ENCODE assay signal across 15 cellular contexts in the genomic region with DNA sequence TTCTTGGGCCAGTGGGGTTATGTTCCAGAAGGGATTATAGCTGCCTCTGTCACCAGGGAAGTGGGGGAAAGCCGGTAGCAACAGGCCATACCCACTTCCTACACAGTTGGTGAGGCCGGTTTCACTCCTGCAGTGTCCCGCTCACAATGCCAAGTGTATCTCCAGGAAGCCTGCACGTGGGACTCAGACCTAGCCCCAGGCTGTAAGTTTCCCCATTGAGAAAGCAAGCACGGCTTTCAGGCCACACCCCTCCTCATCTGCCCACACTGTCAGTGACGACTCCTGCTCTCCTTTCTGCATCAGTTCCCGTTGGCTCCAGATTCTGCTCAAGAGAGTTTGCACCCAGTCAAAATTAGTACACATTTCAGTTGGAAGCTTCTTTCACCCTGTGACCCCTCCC. TPM values are rescaled to one million over a fixed set of nuclear protein-coding genes. Genes with fewer than 3 reads are reported as not detected.
DNase-seq lines count a peak whose midpoint lies in the region; ATAC-seq and TF ChIP-seq lines count a peak whose summit lies in the region.
"Had no signal": no experiment of that assay in that cellular context is flagged by ENCODE, and none has a peak within 500 bp of the region (broad histone marks: within the 10 kb centered on the region; RNA-seq: fewer than 3 reads in every experiment).

No MANE protein-coding gene starts in this region.

- no peaks in the 10 kb centered on the region for H3K36me3 Mint-ChIP-seq in activated CD4-positive, alpha-beta memory T cell treated with anti-CD3 and anti-CD28 coated beads, Interleukin-2, amount 10 ng/mL, durations not matched to agents 7 days and 5 days (ENCODE audit: low read depth)
- H3K36me3 Mint-ChIP-seq: activated naive CD4-positive, alpha-beta T cell treated with anti-CD3 and anti-CD28 coated beads, Interleukin-2, amount 10 ng/mL, durations not matched to agents 7 days and 5 days had no signal

- peak overlapping the region; percentile 87 for H3K27ac ChIP-seq in DND-41 (ENCODE audit: low read length)
- H3K27ac ChIP-seq: breast epithelium, pancreas, SK-N-MC, spleen had no signal

- H3K9me3 ChIP-seq in DND-41 (ENCODE audit: insufficient read depth, low read length, severe bottlenecking) (no peaks in the 10 kb centered on the region), MG63 (no peaks in the 10 kb centered on the region)
- H3K9me3 ChIP-seq: breast epithelium, Caco-2, pancreas, spleen had no signal

- H3K4me1 ChIP-seq in DND-41 (ENCODE audit: insufficient read depth, low read length), result peaks cover 42% of the 10 kb centered on the region
- H3K4me1 ChIP-seq: breast epithelium, Caco-2, pancreas, spleen had no signal

- H3K9ac ChIP-seq in DND-41 (ENCODE audit: low read depth, low read length), result peak overlapping the region; percentile 39

- DNase-seq in DND-41 (peak; percentile 63), MG63 (peak; percentile 19), epithelial cell of esophagus (ENCODE audit: low read depth) (peak; percentile 59), globus pallidus (ENCODE audit: low spot score) (no peak), 8988T (no peak)
- DNase-seq in activated CD4-positive, alpha-beta memory T cell treated with anti-CD3 and anti-CD28 coated beads, Interleukin-2, amount 10 ng/mL, durations not matched to agents 7 days and 5 days, result no peak
- DNase-seq: activated naive CD4-positive, alpha-beta T cell treated with anti-CD3 and anti-CD28 coated beads, Interleukin-2, amount 10 ng/mL, durations not matched to agents 7 days and 5 days; Caco-2; pancreas; spleen; substantia nigra had no signal

- H3K36me3 ChIP-seq in DND-41 (ENCODE audit: insufficient read depth, low read length) (no peaks in the 10 kb centered on the region), MG63 (no peaks in the 10 kb centered on the region)
- H3K36me3 ChIP-seq: breast epithelium, pancreas, spleen had no signal

- POLR2A ChIA-PET in activated CD4-positive, alpha-beta memory T cell treated with anti-CD3 and anti-CD28 coated beads, Interleukin-2, amount 10 ng/mL, durations not matched to agents 7 days and 5 days (lab: Charles Lee), result no interaction called here

- peak overlapping the region; percentile 17 for H3K4me2 ChIP-seq in DND-41 (ENCODE audit: insufficient read depth, low read length)

- no peaks in the 10 kb centered on the region for H4K20me1 ChIP-seq in DND-41 (ENCODE audit: insufficient read depth, low read length)

- H3K27ac Mint-ChIP-seq in activated CD4-positive, alpha-beta memory T cell treated with anti-CD3 and anti-CD28 coated beads, Interleukin-2, amount 10 ng/mL, durations not matched to agents 7 days and 5 days, result no peak overlapping the region
- H3K27ac Mint-ChIP-seq: activated naive CD4-positive, alpha-beta T cell treated with anti-CD3 and anti-CD28 coated beads, Interleukin-2, amount 10 ng/mL, durations not matched to agents 7 days and 5 days had no signal

- no peaks in the 10 kb centered on the region for H3K9me3 Mint-ChIP-seq in activated CD4-positive, alpha-beta memory T cell treated with anti-CD3 and anti-CD28 coated beads, Interleukin-2, amount 10 ng/mL, durations not matched to agents 7 days and 5 days
- H3K9me3 Mint-ChIP-seq: activated naive CD4-positive, alpha-beta T cell treated with anti-CD3 and anti-CD28 coated beads, Interleukin-2, amount 10 ng/mL, durations not matched to agents 7 days and 5 days had no signal

- TF ChIP-seq CTCF in DND-41 (IDR thresholded peaks at IDR 0.05; ENCODE audit: borderline replicate concordance, extremely low read depth, low read length, poor library complexity, severe bottlenecking) (no peak), epithelial cell of esophagus (IDR thresholded peaks at IDR 0.05; ENCODE audit: insufficient read depth, low read depth, low read length, missing control alignments) (no peak)

- H3K4me3 ChIP-seq in DND-41 (ENCODE audit: low read depth in 1 of 2, low read length in 2 of 2), result no peak overlapping the region; a peak in 1 of 4 replicates
- H3K4me3 ChIP-seq in MG63, result no peak overlapping the region
- no peak overlapping the region for H3K4me3 ChIP-seq in epithelial cell of esophagus (ENCODE audit: low read length)
- H3K4me3 ChIP-seq: breast epithelium, pancreas, SK-N-MC, spleen had no signal

- H3K79me2 ChIP-seq in DND-41 (ENCODE audit: insufficient read depth, low read length), result no peaks in the 10 kb centered on the region

- H3K27me3 ChIP-seq in DND-41 (ENCODE audit: insufficient read depth, low read length, poor library complexity) (no peaks in the 10 kb centered on the region), MG63 (no peaks in the 10 kb centered on the region)
- H3K27me3 ChIP-seq: breast epithelium, pancreas had no signal

- H3K4me1 Mint-ChIP-seq in activated CD4-positive, alpha-beta memory T cell treated with anti-CD3 and anti-CD28 coated beads, Interleukin-2, amount 10 ng/mL, durations not matched to agents 7 days and 5 days, result no peaks in the 10 kb centered on the region
- H3K4me1 Mint-ChIP-seq: activated naive CD4-positive, alpha-beta T cell treated with anti-CD3 and anti-CD28 coated beads, Interleukin-2, amount 10 ng/mL, durations not matched to agents 7 days and 5 days had no signal

- ATAC-seq in DND-41 (ENCODE audit: insufficient read depth, low read depth) (peak; percentile 73), GM19463 (IDR thresholded peaks at IDR 0.05; ENCODE audit: unreplicated experiment) (peak; percentile 58), HG02840 (IDR thresholded peaks at IDR 0.05; ENCODE audit: low FRiP score, unreplicated experiment) (no peak)
- ATAC-seq: pancreas had no signal

- no peak overlapping the region for H3K4me3 Mint-ChIP-seq in activated CD4-positive, alpha-beta memory T cell treated with anti-CD3 and anti-CD28 coated beads, Interleukin-2, amount 10 ng/mL, durations not matched to agents 7 days and 5 days
- H3K4me3 Mint-ChIP-seq: activated naive CD4-positive, alpha-beta T cell treated with anti-CD3 and anti-CD28 coated beads, Interleukin-2, amount 10 ng/mL, durations not matched to agents 7 days and 5 days had no signal

- H2AFZ ChIP-seq in DND-41 (ENCODE audit: low read depth, low read length), result peak overlapping the region; percentile 60

- CTCF ChIA-PET in activated CD4-positive, alpha-beta memory T cell treated with anti-CD3 and anti-CD28 coated beads, Interleukin-2, amount 10 ng/mL, durations not matched to agents 7 days and 5 days (lab: Charles Lee), result no interaction called here

- peaks cover 12% of the 10 kb centered on the region for H3K27me3 Mint-ChIP-seq in activated CD4-positive, alpha-beta memory T cell treated with anti-CD3 and anti-CD28 coated beads, Interleukin-2, amount 10 ng/mL, durations not matched to agents 7 days and 5 days

RNA-seq across cellular contexts. Expression of a gene that starts 51.6 kb away (rescaled TPM):
- 43.7 and 45.1 TPM in 2 replicates for total RNA-seq in MG63 (2014; rRNA removed; shearing (Covaris generic); ENCODE audit: low replicate concordance)
- total RNA-seq in activated CD4-positive, alpha-beta memory T cell treated with anti-CD3 and anti-CD28 coated beads, Interleukin-2, amount 10 ng/mL, durations not matched to agents 7 days and 5 days, result 10 to 100 TPM; 75.9 to 78.0 TPM

Comparison
In these comparisons a context has a peak if more than half of its experiments do, and no peak if none do; other contexts are left out.
1. DNase-seq: peak in DND-41 (single experiment), MG63 (single experiment) and epithelial cell of esophagus (single experiment); none in activated CD4-positive, alpha-beta memory T cell treated with anti-CD3 and anti-CD28 coated beads, Interleukin-2, amount 10 ng/mL, durations not matched to agents 7 days and 5 days (single experiment), globus pallidus (single experiment) and 8988T (single experiment).